ENCODE assay signal across 8 cellular contexts in the genomic region with DNA sequence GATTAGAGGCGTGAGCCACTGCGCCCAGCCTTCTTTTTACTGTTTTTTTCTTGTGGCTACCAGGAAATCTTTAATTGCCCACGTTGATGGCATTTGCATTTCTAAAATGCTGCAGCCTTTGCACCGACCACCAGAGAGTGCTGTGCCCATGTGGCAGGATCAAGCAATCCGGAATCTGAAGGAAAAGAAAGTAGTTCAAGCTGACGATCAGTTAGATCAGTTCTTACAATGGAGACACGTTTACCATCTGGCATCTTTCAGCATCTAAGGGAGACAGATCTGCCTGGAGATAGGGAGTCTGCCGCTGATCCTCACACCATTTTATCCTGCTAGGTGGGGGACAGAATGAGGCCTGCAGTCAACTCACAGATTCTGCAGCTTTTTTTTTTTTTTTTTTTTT. TPM values are rescaled to one million over a fixed set of nuclear protein-coding genes. Genes with fewer than 3 reads are reported as not detected.
A peak's percentile ranks its signal among the peaks of the same experiment; 100 is the strongest.
DNase-seq lines count a peak whose midpoint lies in the region; TF ChIP-seq lines count a peak whose summit lies in the region.

No MANE protein-coding gene starts in this region.

- H3K4me1 ChIP-seq in neural progenitor cell, result no peaks in the 10 kb centered on the region

- no peaks in the 10 kb centered on the region for H3K36me3 ChIP-seq in neural progenitor cell

- no peaks in the 10 kb centered on the region for H3K36me3 Mint-ChIP-seq in neural progenitor cell

- H3K4me3 Mint-ChIP-seq in neural progenitor cell, result no peak overlapping the region

- CTCF ChIA-PET in AG04450 (lab: Charles Lee) (interaction anchor here (0.6 to 2.6 kb wide), 9 partner anchors 9 to 251 kb away, joined by 3 to 8 read pairs (median 4); no protein-coding TSS in a partner anchor), GM10248 (lab: Yijun Ruan, JAX) (interaction anchor here (0.7 to 1.7 kb wide), 7 partner anchors 10 to 247 kb away, joined by 3 to 4 read pairs (median 3); no protein-coding TSS in a partner anchor)

- no peaks in the 10 kb centered on the region for H3K79me2 ChIP-seq in neural progenitor cell (ENCODE audit: low read depth)

- no peaks in the 10 kb centered on the region for H4K20me1 ChIP-seq in neural progenitor cell (ENCODE audit: low read depth)

- no peak overlapping the region for H3K4me2 ChIP-seq in neural progenitor cell

- POLR2A ChIA-PET in AG04450 (lab: Yijun Ruan, JAX), result no interaction called here
- POLR2A ChIA-PET in GM10248 (lab: Yijun Ruan, JAX), result no interaction called here

- peak overlapping the region; percentile 43 for H3K27ac Mint-ChIP-seq in neural progenitor cell

- peaks cover 35% of the 10 kb centered on the region for H3K4me1 Mint-ChIP-seq in neural progenitor cell

- H3K4me3 ChIP-seq in AG04450 (ENCODE audit: low read depth, low read length) (no peak overlapping the region), neural progenitor cell (no peak overlapping the region)

- DNase-seq in AG04450 (ENCODE audit: low read depth, low spot score) (peak; percentile 13), GM10248 (ENCODE audit: extremely low spot score) (no peak), NCI-H69 (lab: John Stamatoyannopoulos, UW) (peak; percentile 75), cerebellar cortex (ENCODE audit: low spot score) (peak; percentile 45), neural progenitor cell (ENCODE audit: low spot score) (peak; percentile 53), GDM1 (lab: John Stamatoyannopoulos, UW) (no peak), putamen (ENCODE audit: low spot score) (no peak), mucosa of gallbladder (ENCODE audit: low spot score) (no peak)

- H3K27ac ChIP-seq in AG04450 (ENCODE audit: low read depth, low read length) (no peak overlapping the region), neural progenitor cell (no peak overlapping the region)

- H3K9me3 Mint-ChIP-seq in neural progenitor cell, result no peaks in the 10 kb centered on the region

- no peaks in the 10 kb centered on the region for H3K9me3 ChIP-seq in AG04450 (ENCODE audit: control insufficient read depth, insufficient read depth, low read length)
- no peaks in the 10 kb centered on the region for H3K9me3 ChIP-seq in neural progenitor cell (ENCODE audit: low read depth)

- no peak overlapping the region for H2AFZ ChIP-seq in neural progenitor cell (replicated peaks)

- no peak overlapping the region for H3K9ac ChIP-seq in neural progenitor cell

- TF ChIP-seq CTCF in AG04450 (IDR thresholded peaks at IDR 0.05; ENCODE audit: low read depth, low read length), result peak; percentile 70
- TF ChIP-seq CTCF in GM10248 (IDR thresholded peaks at IDR 0.05; ENCODE audit: control extremely low read depth, extremely low read depth, low read depth, missing control alignments), result peak; percentile 46
- peak; percentile 72 for TF ChIP-seq CTCF in neural progenitor cell (IDR thresholded peaks at IDR 0.05)

- peaks cover 14% of the 10 kb centered on the region for H3K27me3 Mint-ChIP-seq in neural progenitor cell (ENCODE audit: insufficient read depth, low read depth)

- H3K27me3 ChIP-seq in AG04450 (ENCODE audit: control insufficient read depth, insufficient read depth, low read length), result peaks cover 6% of the 10 kb centered on the region
- no peaks in the 10 kb centered on the region for H3K27me3 ChIP-seq in neural progenitor cell

- no peaks in the 10 kb centered on the region for H3F3A ChIP-seq in neural progenitor cell (ENCODE audit: low read depth)

RNA-seq across cellular contexts. Expression of a gene that starts 19.9 kb away (rescaled TPM):
- polyA plus RNA-seq in AG04450 (2011; rRNA removed), result 0.04 TPM in 1 of 2 replicates, not detected in the other
- polyA minus RNA-seq in AG04450 (2011; rRNA and poly(A)+ RNA removed), result not detected in 2 replicates
- 1.8 and 3.5 TPM in 2 replicates for total RNA-seq in neural progenitor cell (ENCODE audit: low replicate concordance)
- 0.20 TPM for total RNA-seq in mucosa of gallbladder

Comparison
In these comparisons a context has a peak if more than half of its experiments do, and no peak if none do; other contexts are left out.
1. DNase-seq: peak in AG04450 (single experiment), NCI-H69 (single experiment), cerebellar cortex (single experiment) and neural progenitor cell (single experiment); none in GM10248 (single experiment), GDM1 (single experiment), putamen (single experiment) and mucosa of gallbladder (single experiment).
2. Peak in every context shown above with its lines, with median percentiles within 50 percentile points of each other: CTCF ChIP-seq.